25 cellular contexts compared by ENCODE assay signal in the genomic region with DNA sequence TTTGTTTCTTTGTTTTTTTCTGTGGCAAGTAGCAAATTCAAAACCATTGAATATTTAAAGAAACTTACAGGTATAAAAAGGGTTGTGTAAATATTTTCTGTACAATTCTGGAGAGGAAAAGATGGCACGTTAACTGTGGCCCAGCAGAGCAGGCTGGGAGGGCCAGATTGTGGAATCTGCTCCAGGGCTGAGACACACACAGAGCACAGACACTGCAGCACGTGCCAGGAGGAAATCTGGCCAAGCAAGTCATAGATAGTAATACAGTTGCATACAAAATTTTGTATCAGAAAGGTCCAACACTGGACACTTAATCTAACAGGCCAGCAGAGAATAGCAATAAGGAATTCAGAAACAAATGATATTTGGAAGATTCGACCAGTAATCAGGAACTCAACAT.
A peak's percentile ranks its signal among the peaks of the same experiment; 100 is the strongest.
DNase-seq lines count a peak whose midpoint lies in the region; ATAC-seq and TF ChIP-seq lines count a peak whose summit lies in the region.
"Had no signal": no experiment of that assay in that cellular context is flagged by ENCODE, and none has a peak within 500 bp of the region (broad histone marks: within the 10 kb centered on the region; RNA-seq: fewer than 3 reads in every experiment).

No MANE protein-coding gene starts in this region.

- H3K4me1 Mint-ChIP-seq in brain (peaks cover 8% of the 10 kb centered on the region), mesothelial cell of epicardium (peaks cover 45% of the 10 kb centered on the region)

- DNase-seq in left ventricle myocardium superior: no peak
- no peak for DNase-seq in left ventricle myocardium inferior
- DNase-seq in mesothelial cell of epicardium (ENCODE audit: low spot score in 2 of 2, unreplicated experiment in 2 of 2): no peak
- DNase-seq in OCI-LY7 (ENCODE audit: low spot score): no peak
- DNase-seq in NCI-H2171 (lab: John Stamatoyannopoulos, UW): no peak
- no peak for DNase-seq in germinal center (ENCODE audit: low spot score)
- DNase-seq: Caco-2; CD4-positive, alpha-beta T cell; DMS153; GM23248; H9; MM.1S; NCI-H1048; NCI-H1436; NCI-H187 treated with DMSO at 0.1 percent for 48 hours; NCI-H2107; NCI-H2227 treated with DMSO at 0.1 percent for 48 hours; NCI-H510A treated with DMSO at 0.1 percent for 48 hours; NCI-H774; Peyer's patch had no signal

- H3K27ac ChIP-seq in left ventricle myocardium inferior (replicated peaks) (no peak overlapping the region), OCI-LY7 (ENCODE audit: low read depth, low read length, poor library complexity, severe bottlenecking) (no peak overlapping the region)
- H3K27ac ChIP-seq: BLaER1, GM23248, HL-60, Peyer's patch had no signal

- H3K9me3 ChIP-seq in left ventricle myocardium inferior (replicated peaks): no peaks in the 10 kb centered on the region
- no peaks in the 10 kb centered on the region for H3K9me3 ChIP-seq in OCI-LY7 (ENCODE audit: low read length)
- H3K9me3 ChIP-seq: BLaER1, Caco-2, Peyer's patch had no signal

- CTCF ChIA-PET in OCI-LY7 (lab: Charles Lee; ENCODE audit: unreplicated experiment): no interaction called here

- no peaks in the 10 kb centered on the region for H3K27me3 Mint-ChIP-seq in brain
- no peaks in the 10 kb centered on the region for H3K27me3 Mint-ChIP-seq in mesothelial cell of epicardium (ENCODE audit: low read depth)
- H3K27me3 Mint-ChIP-seq: CD4-positive, alpha-beta T cell had no signal

- no peaks in the 10 kb centered on the region for H3K9me2 ChIP-seq in OCI-LY7 (ENCODE audit: insufficient read depth, low read length)

- H3K27me3 ChIP-seq in left ventricle myocardium inferior (ENCODE audit: low read depth): no peaks in the 10 kb centered on the region
- H3K27me3 ChIP-seq: BLaER1, Peyer's patch had no signal

- peak; percentile 45 for ATAC-seq in left ventricle myocardium superior
- ATAC-seq: HepG2, K562 had no signal

- H3K4me2 ChIP-seq in OCI-LY7 (ENCODE audit: low read length): no peak overlapping the region
- H3K4me2 ChIP-seq: BLaER1 had no signal

- intact Hi-C loops in left ventricle myocardium superior (cut with micrococcal nuclease): no loop called here
- intact Hi-C loops in left ventricle myocardium inferior (cut with micrococcal nuclease): no loop called here
- intact Hi-C loops in OCI-LY7 (cut with micrococcal nuclease; ENCODE audit: unreplicated experiment): no loop called here

- no peak for TF ChIP-seq CTCF in left ventricle myocardium inferior (IDR thresholded peaks at IDR 0.05; ENCODE audit: borderline replicate concordance)
- no peak for TF ChIP-seq CTCF in brain (conservative IDR thresholded peaks at IDR 0.05)
- TF ChIP-seq CTCF in mesothelial cell of epicardium (IDR thresholded peaks at IDR 0.05; ENCODE audit: unreplicated experiment): no peak
- TF ChIP-seq CTCF in OCI-LY7 (conservative IDR thresholded peaks at IDR 0.05; ENCODE audit: low read length): no peak

- POLR2A ChIA-PET in OCI-LY7 (lab: Charles Lee): no interaction called here

- H3K4me1 ChIP-seq in left ventricle myocardium inferior (peaks cover 3% of the 10 kb centered on the region), OCI-LY7 (ENCODE audit: insufficient read depth, low read length, poor library complexity, severe bottlenecking) (no peaks in the 10 kb centered on the region)
- H3K4me1 ChIP-seq: BLaER1, Caco-2, Peyer's patch had no signal

- no peaks in the 10 kb centered on the region for H3K79me2 ChIP-seq in OCI-LY7 (ENCODE audit: insufficient read depth, low read depth, low read length)

- peak overlapping the region in 3 of 5 experiments; percentile 3 to 39 (median 9) for H3K27ac Mint-ChIP-seq in brain
- H3K27ac Mint-ChIP-seq in mesothelial cell of epicardium: peak overlapping the region; percentile 40
- H3K27ac Mint-ChIP-seq: CD4-positive, alpha-beta T cell; H9 had no signal

- no peak overlapping the region for H2AFZ ChIP-seq in OCI-LY7 (ENCODE audit: low read length)
- H2AFZ ChIP-seq: GM23248 had no signal

- H3K4me3 Mint-ChIP-seq in brain: peak overlapping the region in 1 of 5 experiments; percentile 2
- no peak overlapping the region for H3K4me3 Mint-ChIP-seq in mesothelial cell of epicardium
- H3K4me3 Mint-ChIP-seq: CD4-positive, alpha-beta T cell; H9 had no signal

- H3K36me3 Mint-ChIP-seq in brain (no peaks in the 10 kb centered on the region), mesothelial cell of epicardium (no peaks in the 10 kb centered on the region)

- H3K36me3 ChIP-seq in left ventricle myocardium inferior (no peaks in the 10 kb centered on the region), OCI-LY7 (ENCODE audit: insufficient read depth, low read length) (no peaks in the 10 kb centered on the region)
- H3K36me3 ChIP-seq: BLaER1, Peyer's patch had no signal

- H4K20me1 ChIP-seq in OCI-LY7 (ENCODE audit: insufficient read depth, low read length): no peaks in the 10 kb centered on the region
- H4K20me1 ChIP-seq: BLaER1 had no signal

- no TSS peak for BruUV-seq in OCI-LY7 (replicated peaks; lab: Mats Ljungman, UMichigan)

- H3K4me3 ChIP-seq in left ventricle myocardium inferior (no peak overlapping the region), OCI-LY7 (ENCODE audit: low read depth, low read length, poor library complexity, severe bottlenecking) (no peak overlapping the region)
- H3K4me3 ChIP-seq: BLaER1, GM23248, K562, Peyer's patch had no signal

- H3K9me3 Mint-ChIP-seq in brain (no peaks in the 10 kb centered on the region), mesothelial cell of epicardium (no peaks in the 10 kb centered on the region)
- H3K9me3 Mint-ChIP-seq: H9 had no signal
